ENCODE assay signal across 22 cellular contexts in genomic region chr7:132446666-132447217, GRCh38.
DNase-seq lines count a peak whose midpoint lies in the region; ATAC-seq, FAIRE-seq and TF ChIP-seq lines count a peak whose summit lies in the region.
"Had no signal": no experiment of that assay in that cellular context is flagged by ENCODE, and none has a peak within 500 bp of the region (broad histone marks: within the 10 kb centered on the region; RNA-seq: fewer than 3 reads in every experiment).

No MANE protein-coding gene starts in this region.

- no peak for TF ChIP-seq EP300 in H1 (IDR thresholded peaks at IDR 0.05; ENCODE audit: borderline replicate concordance in 1 of 2, low read depth in 2 of 2, low read length in 2 of 2)

- no peaks in the 10 kb centered on the region for H4K20me1 ChIP-seq in BLaER1
- H4K20me1 ChIP-seq in H9 (ENCODE audit: control insufficient read depth, insufficient read depth, insufficient read length), result no peaks in the 10 kb centered on the region
- no peaks in the 10 kb centered on the region for H4K20me1 ChIP-seq in H1 (replicated peaks in 1 of 2; ENCODE audit: control insufficient read depth in 1 of 2, insufficient read depth in 2 of 2, low read length in 2 of 2)
- no peaks in the 10 kb centered on the region for H4K20me1 ChIP-seq in osteoblast (ENCODE audit: insufficient read depth, low read length)

- no peak overlapping the region for H3K27ac Mint-ChIP-seq in H9
- H3K27ac Mint-ChIP-seq: IgD-negative memory B cell had no signal

- H3K79me2 ChIP-seq in H9 (ENCODE audit: insufficient read depth, low read length) (no peaks in the 10 kb centered on the region), H1 (ENCODE audit: control insufficient read depth in 1 of 2, insufficient read depth in 2 of 2, low read length in 2 of 2) (no peaks in the 10 kb centered on the region), osteoblast (ENCODE audit: insufficient read depth, low read length) (no peaks in the 10 kb centered on the region)

- no peak for TF ChIP-seq POLR2A in H1 (IDR thresholded peaks at IDR 0.05; ENCODE audit: control extremely low read depth in 1 of 2, low read depth in 2 of 2, low read length in 2 of 2)

- no peak overlapping the region for H3K56ac ChIP-seq in H9 (ENCODE audit: insufficient read length, low read depth, low read length)
- no peak overlapping the region for H3K56ac ChIP-seq in H1 (replicated peaks; ENCODE audit: insufficient read length, low read depth, low read length)

- CTCF ChIA-PET in H1 (lab: Charles Lee; ENCODE audit: partially characterized antibody), result interaction anchor here (0.5 to 1.9 kb wide), 7 partner anchors 9 to 870 kb away, joined by 3 to 8 read pairs (median 4); no protein-coding TSS in a partner anchor

- H3K4me1 ChIP-seq in BLaER1 (peaks cover 87% of the 10 kb centered on the region), H9 (ENCODE audit: insufficient read depth, low read length) (peaks cover 4% of the 10 kb centered on the region; the same call in 1 of the 2 replicates), H1 (replicated peaks in 1 of 4; ENCODE audit: control insufficient read depth in 3 of 4, insufficient read depth in 4 of 4, low read length in 3 of 4) (peaks cover 0 to 4% (median 3%) of the 10 kb centered on the region in 4 experiments; a peak in 5 of 7 replicates), osteoblast (ENCODE audit: insufficient read depth, low read length) (no peaks in the 10 kb centered on the region)

- H3K4me3 ChIP-seq in BLaER1 (peak overlapping the region; percentile 20; the same call in 1 of the 2 replicates), H1 (ENCODE audit: extremely low read depth in 1 of 4, insufficient read depth in 2 of 4, low read depth in 3 of 4, low read length in 4 of 4) (no peak overlapping the region), osteoblast (ENCODE audit: insufficient read depth, low read length) (no peak overlapping the region)

- H3K36me3 Mint-ChIP-seq in H9 (ENCODE audit: insufficient read depth in 1 of 3, low read depth in 3 of 3), result no peaks in the 10 kb centered on the region; a peak in 1 of 7 replicates
- H3K36me3 Mint-ChIP-seq: IgD-negative memory B cell had no signal

- no peak overlapping the region for H2BK12ac ChIP-seq in H9 (ENCODE audit: insufficient read length, low read depth, low read length)
- H2BK12ac ChIP-seq in H1 (ENCODE audit: low read depth, low read length), result no peak overlapping the region

- H2BK15ac ChIP-seq in H9 (ENCODE audit: low read depth, low read length) (no peak overlapping the region), H1 (ENCODE audit: low read length) (no peak overlapping the region)

- peak in 1 of 2 experiments; percentile 27; a peak in 2 of 4 replicates for TF ChIP-seq RAD21 in H1 (IDR thresholded peaks at IDR 0.05 in 1 of 2, conservative IDR thresholded peaks at IDR 0.05 in 1 of 2; ENCODE audit: low read depth in 2 of 2, low read length in 2 of 2)

- no peak overlapping the region for H3T11ph ChIP-seq in H9 (ENCODE audit: low read length)

- no peak overlapping the region for H2BK5ac ChIP-seq in H9 (ENCODE audit: insufficient read length, low read length)
- no peak overlapping the region for H2BK5ac ChIP-seq in H1 (ENCODE audit: low read depth, low read length)

- H3K27me3 Mint-ChIP-seq in H9 (ENCODE audit: low read depth), result peaks cover 12% of the 10 kb centered on the region

- peaks cover 19 to 31% of the 10 kb centered on the region in 2 experiments for H3K4me1 Mint-ChIP-seq in H9
- H3K4me1 Mint-ChIP-seq: IgD-negative memory B cell had no signal

- H2BK120ac ChIP-seq in H9 (ENCODE audit: low read depth, low read length, poor library complexity, severe bottlenecking) (no peak overlapping the region), H1 (replicated peaks; ENCODE audit: low read depth, low read length) (no peak overlapping the region)

- no peak overlapping the region for H3K18ac ChIP-seq in H9 (ENCODE audit: insufficient read length, low read depth, low read length)
- H3K18ac ChIP-seq in H1 (ENCODE audit: extremely low read depth, low read length), result no peak overlapping the region

- TF ChIP-seq CTCF in H9 (conservative IDR thresholded peaks at IDR 0.05), result peak; percentile 25; the same call in 1 of the 3 replicates
- TF ChIP-seq CTCF in H1 (IDR thresholded peaks at IDR 0.05; ENCODE audit: control extremely low read depth in 1 of 3, insufficient read depth in 1 of 3, low read depth in 1 of 3, low read length in 3 of 3), result peak in 1 of 3 experiments; percentile 10; a peak in 1 of 4 replicates
- TF ChIP-seq CTCF in osteoblast (IDR thresholded peaks at IDR 0.05; ENCODE audit: extremely low read depth, low read depth, low read length), result no peak

- ATAC-seq in HG02870 (IDR thresholded peaks at IDR 0.05; ENCODE audit: unreplicated experiment), result no peak

- H3K36me3 ChIP-seq in BLaER1, result no peaks in the 10 kb centered on the region
- no peaks in the 10 kb centered on the region; a peak in 1 of 8 replicates for H3K36me3 ChIP-seq in H1 (ENCODE audit: control insufficient read depth in 2 of 4, insufficient read depth in 4 of 4, low read length in 3 of 4)
- H3K36me3 ChIP-seq in osteoblast (ENCODE audit: insufficient read depth, low read length), result no peaks in the 10 kb centered on the region
- H3K36me3 ChIP-seq: BE2C had no signal

- no peak overlapping the region for H3K14ac ChIP-seq in H9 (ENCODE audit: insufficient read depth, low read length)
- no peak overlapping the region for H3K14ac ChIP-seq in H1 (ENCODE audit: insufficient read length)

- H4K91ac ChIP-seq in H9 (ENCODE audit: insufficient read length, low read depth, low read length), result no peak overlapping the region
- H4K91ac ChIP-seq in H1 (replicated peaks; ENCODE audit: insufficient read length, low read length), result no peak overlapping the region

- H3K23ac ChIP-seq in H9 (ENCODE audit: insufficient read length, low read depth, low read length) (no peak overlapping the region), H1 (ENCODE audit: insufficient read length) (no peak overlapping the region)

- POLR2A ChIA-PET in H1 (lab: Charles Lee; ENCODE audit: partially characterized antibody), result interaction anchor here (1.0 kb wide), 1 partner anchor 53 kb away, joined by 3 read pairs; no protein-coding TSS in a partner anchor

- no peak overlapping the region; a peak in 1 of 5 replicates for H3K4me3 Mint-ChIP-seq in H9
- H3K4me3 Mint-ChIP-seq: IgD-negative memory B cell had no signal

- no peaks in the 10 kb centered on the region for H3K23me2 ChIP-seq in H9 (ENCODE audit: insufficient read length, low read depth, low read length, poor library complexity, severe bottlenecking)
- no peaks in the 10 kb centered on the region for H3K23me2 ChIP-seq in H1 (ENCODE audit: low read depth, low read length)

- H4K8ac ChIP-seq in H9 (replicated peaks; ENCODE audit: insufficient read length, low read depth, low read length) (no peak overlapping the region), H1 (ENCODE audit: extremely low read depth, insufficient read depth, low read length) (no peak overlapping the region)

- no peak overlapping the region for H2AK5ac ChIP-seq in H9 (ENCODE audit: insufficient read length, low read length)
- H2AK5ac ChIP-seq in H1 (ENCODE audit: low read depth, low read length), result no peak overlapping the region

- no peaks in the 10 kb centered on the region; a peak in 1 of 5 replicates for H3K9me3 Mint-ChIP-seq in H9
- H3K9me3 Mint-ChIP-seq: IgD-negative memory B cell had no signal

- H3K27me3 ChIP-seq in BLaER1 (no peaks in the 10 kb centered on the region), H9 (ENCODE audit: insufficient read depth, low read length) (no peaks in the 10 kb centered on the region), H1 (replicated peaks in 1 of 4; ENCODE audit: control insufficient read depth in 3 of 4, extremely low read depth in 1 of 4, insufficient read depth in 3 of 4, low read length in 3 of 4) (no peaks in the 10 kb centered on the region), osteoblast (ENCODE audit: insufficient read depth, low read length) (no peaks in the 10 kb centered on the region)
- H3K27me3 ChIP-seq: BE2C had no signal

- H2AFZ ChIP-seq in H9 (ENCODE audit: low read length) (no peak overlapping the region), H1 (ENCODE audit: low read length) (no peak overlapping the region), osteoblast (ENCODE audit: low read length) (no peak overlapping the region)

- H3K27ac ChIP-seq in BLaER1 (peak overlapping the region; percentile 51; the same call in 1 of the 2 replicates), H9 (ENCODE audit: insufficient read length, low read depth, low read length) (no peak overlapping the region), H1 (ENCODE audit: low read depth, low read length) (no peak overlapping the region), osteoblast (ENCODE audit: low read depth, low read length) (no peak overlapping the region)
- H3K27ac ChIP-seq: HL-60, RWPE1 had no signal

- no peak for FAIRE-seq in H1 (lab: Jason Lieb, UNC)
- FAIRE-seq: GM19239, HTR-8/SVneo had no signal

- DNase-seq in NCI-H2171 treated with DMSO at 0.1 percent for 48 hours (lab: John Stamatoyannopoulos, UW) (peak; percentile 14), NCI-H2171 (lab: John Stamatoyannopoulos, UW) (no peak), H9 (no peak), H1 (ENCODE audit: low read depth in 1 of 2, low spot score in 2 of 2) (no peak), DMS 273 (lab: John Stamatoyannopoulos, UW; ENCODE audit: unreplicated experiment) (no peak), osteoblast (ENCODE audit: insufficient read length, low spot score, missing footprints) (no peak)
- DNase-seq: 8988T, BE2C, H7, Kasumi-1, MM.1S, NCI-H1092 treated with DMSO at 0.1 percent for 48 hours, NCI-H1694 treated with DMSO at 0.1 percent for 48 hours, NCI-H2107, NCI-H446 treated with DMSO at 0.1 percent for 48 hours had no signal

- H2BK20ac ChIP-seq in H9 (ENCODE audit: low read depth, low read length, poor library complexity, severe bottlenecking), result no peak overlapping the region
- no peak overlapping the region for H2BK20ac ChIP-seq in H1 (ENCODE audit: low read length)

- H3K4me2 ChIP-seq in BLaER1, result peak overlapping the region; percentile 83
- no peak overlapping the region for H3K4me2 ChIP-seq in H9 (ENCODE audit: insufficient read depth, insufficient read length, low read length)
- H3K4me2 ChIP-seq in H1 (ENCODE audit: insufficient read depth in 1 of 2, low read depth in 2 of 2, low read length in 2 of 2), result no peak overlapping the region
- H3K4me2 ChIP-seq in osteoblast (ENCODE audit: insufficient read depth, low read length), result no peak overlapping the region

- no CpG with 5 or more reads among the region's 8 CpGs for WGBS in H9 (ENCODE audit: extremely low coverage, insufficient read length, low lambda C conversion rate)
- WGBS in H1 (ENCODE audit: extremely low coverage in 1 of 2, insufficient coverage in 1 of 2, insufficient read length in 1 of 2, insufficient replicate concordance in 2 of 2, low coverage in 1 of 2, low lambda C conversion rate in 2 of 2, missing lambda C conversion rate in 1 of 2), 2 experiments, result 78% methylated on average over 8 of the region's 8 CpGs; no CpG with 5 or more reads in 1 of the 2 experiments

- H4K5ac ChIP-seq in H9 (ENCODE audit: insufficient read length, low read depth, low read length) (no peak overlapping the region), H1 (ENCODE audit: insufficient read length, low read depth, low read length) (no peak overlapping the region)

- H3K9ac ChIP-seq in BLaER1, result no peak overlapping the region
- H3K9ac ChIP-seq in H9 (ENCODE audit: extremely low read depth, insufficient read length, low read length), result no peak overlapping the region
- no peak overlapping the region for H3K9ac ChIP-seq in H1 (replicated peaks in 1 of 4; ENCODE audit: extremely low read depth in 1 of 4, low read depth in 3 of 4, low read length in 3 of 4)

- H3K4ac ChIP-seq in H9 (ENCODE audit: low read depth, low read length) (no peak overlapping the region), H1 (replicated peaks; ENCODE audit: insufficient read length, low read depth, low read length) (no peak overlapping the region)

- H3K9me3 ChIP-seq in BLaER1 (no peaks in the 10 kb centered on the region), H9 (ENCODE audit: control insufficient read depth, low read depth, low read length) (no peaks in the 10 kb centered on the region), H1 (ENCODE audit: insufficient read depth in 2 of 2, low read depth in 1 of 2, low read length in 1 of 2) (no peaks in the 10 kb centered on the region), osteoblast (ENCODE audit: low read depth, low read length) (no peaks in the 10 kb centered on the region)
- H3K9me3 ChIP-seq: BE2C had no signal

- no peaks in the 10 kb centered on the region for H3K79me1 ChIP-seq in H9 (ENCODE audit: insufficient read depth, low read depth, low read length, poor library complexity, severe bottlenecking)
- H3K79me1 ChIP-seq in H1 (ENCODE audit: low read depth, low read length), result no peaks in the 10 kb centered on the region
